Comparison of ENCODE assay signal across 8 cellular contexts in the genomic region with DNA sequence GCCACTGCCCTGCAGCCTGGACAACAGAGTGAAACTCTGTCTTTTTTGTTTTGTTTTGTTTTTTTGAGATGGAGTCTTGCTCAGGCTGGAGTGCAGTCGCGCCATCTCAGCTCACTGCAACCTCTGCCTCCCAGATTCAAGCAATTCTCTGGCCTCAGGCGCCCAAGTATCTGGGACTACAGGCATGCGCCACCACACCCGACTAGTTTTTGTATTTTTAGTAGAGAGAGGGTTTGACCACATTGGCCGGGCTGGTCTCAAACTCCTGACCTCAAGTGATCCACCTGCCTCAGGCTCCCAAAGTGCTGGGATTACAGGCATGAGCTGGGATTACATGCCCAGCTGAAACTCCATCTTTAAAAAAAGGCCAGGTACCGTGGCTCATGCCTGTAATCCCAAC. TPM values are rescaled to one million over a fixed set of nuclear protein-coding genes. Genes with fewer than 3 reads are reported as not detected.
DNase-seq lines count a peak whose midpoint lies in the region; ATAC-seq, FAIRE-seq and TF ChIP-seq lines count a peak whose summit lies in the region.
"Not testable (repeated sequence)": the region's sequence is repeated elsewhere in the genome, so short reads cannot be mapped to it uniquely, and the experiment has no call there.

No MANE protein-coding gene starts in this region.

- BruUV-seq in GM12878 (replicated peaks; lab: Mats Ljungman, UMichigan), result not testable (repeated sequence)

- H3K79me2 ChIP-seq in MM.1S (ENCODE audit: low read length) (peaks cover 95% of the 10 kb centered on the region), SU-DHL-6 (ENCODE audit: insufficient read depth, low read length) (peaks cover 54% of the 10 kb centered on the region), GM12878 (ENCODE audit: control insufficient read depth, insufficient read depth, low read length) (peaks cover 74% of the 10 kb centered on the region)

- H2AFZ ChIP-seq in MM.1S (ENCODE audit: low read length); SU-DHL-6 (ENCODE audit: low read depth, low read length, severe bottlenecking); GM12878 (ENCODE audit: control insufficient read depth, low read depth, low read length): not testable (repeated sequence)

- FAIRE-seq in GM12878 (lab: Jason Lieb, UNC), result not testable (repeated sequence)

- in situ Hi-C loops in GM12878 (cut with MboI), result not testable (repeated sequence)

- DNase-seq in CD4-positive, alpha-beta memory T cell; activated CD4-positive, alpha-beta T cell treated with anti-CD3 and anti-CD28 coated beads, Interleukin-2, amount 10 ng/mL, durations not matched to agents 7 days and 5 days; GM12878 (ENCODE audit: low read depth, low spot score): not testable (repeated sequence)
- DNase-seq in GM12865 (ENCODE audit: low read depth), result peak; percentile 53
- DNase-seq in MM.1S, result peak; percentile 43
- DNase-seq in activated T-cell treated with anti-CD3 and anti-CD28 coated beads, Interleukin-2, amount 50 U/mL, for 1 hour, result peak; percentile 11

- TF ChIP-seq POLR2A in GM12878 (IDR thresholded peaks at IDR 0.05; ENCODE audit: low read depth, low read length), result not testable (repeated sequence)

- H3K4me3 ChIP-seq in BLaER1; CD4-positive, alpha-beta memory T cell (ENCODE audit: low read length in 2 of 2); SU-DHL-6 (ENCODE audit: insufficient read depth, low read length, poor library complexity, severe bottlenecking): not testable (repeated sequence)
- peak overlapping the region; percentile 65 for H3K4me3 ChIP-seq in GM12865 (ENCODE audit: low read depth, low read length)
- peak overlapping the region; percentile 94 for H3K4me3 ChIP-seq in MM.1S (ENCODE audit: low read length)
- peak overlapping the region; percentile 90 for H3K4me3 ChIP-seq in GM12878

- peak overlapping the region; percentile 91 for H3K4me2 ChIP-seq in BLaER1
- peak overlapping the region; percentile 77 for H3K4me2 ChIP-seq in MM.1S (ENCODE audit: low read depth, low read length)
- H3K4me2 ChIP-seq in SU-DHL-6 (ENCODE audit: low read depth, low read length, poor library complexity, severe bottlenecking), result peak overlapping the region; percentile 74
- peak overlapping the region; percentile 84 for H3K4me2 ChIP-seq in GM12878 (ENCODE audit: control insufficient read depth, insufficient read depth)

- H3K9me2 ChIP-seq in MM.1S (replicated peaks; ENCODE audit: insufficient read depth, low read length); SU-DHL-6 (replicated peaks; ENCODE audit: insufficient read depth, low read length): not testable (repeated sequence)

- not testable (repeated sequence) for H3K9me3 Mint-ChIP-seq in CD4-positive, alpha-beta memory T cell; activated CD4-positive, alpha-beta T cell treated with anti-CD3 and anti-CD28 coated beads, Interleukin-2, amount 10 ng/mL, durations not matched to agents 7 days and 5 days

- not testable (repeated sequence) for H3K36me3 ChIP-seq in BLaER1; SU-DHL-6 (ENCODE audit: low read length)
- H3K36me3 ChIP-seq in CD4-positive, alpha-beta memory T cell (ENCODE audit: insufficient read depth, low read length), result peaks cover 10% of the 10 kb centered on the region
- peaks cover 33% of the 10 kb centered on the region for H3K36me3 ChIP-seq in MM.1S (replicated peaks; ENCODE audit: insufficient read depth, low read length)
- H3K36me3 ChIP-seq in GM12878 (ENCODE audit: control insufficient read depth in 2 of 2, insufficient read depth in 2 of 2, low read length in 1 of 2), result peaks cover 7 to 16% of the 10 kb centered on the region in 2 experiments

- H3K36me3 Mint-ChIP-seq in CD4-positive, alpha-beta memory T cell, result peaks cover 26 to 50% of the 10 kb centered on the region in 2 donors
- H3K36me3 Mint-ChIP-seq in activated CD4-positive, alpha-beta T cell treated with anti-CD3 and anti-CD28 coated beads, Interleukin-2, amount 10 ng/mL, durations not matched to agents 7 days and 5 days (ENCODE audit: low read depth), result peaks cover 75% of the 10 kb centered on the region

- H3K27ac ChIP-seq in BLaER1; CD4-positive, alpha-beta memory T cell (ENCODE audit: low read depth, low read length): not testable (repeated sequence)
- H3K27ac ChIP-seq in MM.1S (ENCODE audit: low read length) (peak overlapping the region; percentile 99), SU-DHL-6 (ENCODE audit: low read depth, low read length) (peak overlapping the region; percentile 96), GM12878 (ENCODE audit: control insufficient read depth, insufficient read depth) (peak overlapping the region; percentile 69)

- H3K9ac ChIP-seq in BLaER1, result peak overlapping the region; percentile 23; the same call in 1 of the 2 replicates
- peak overlapping the region; percentile 99 for H3K9ac ChIP-seq in MM.1S (ENCODE audit: low read length)
- H3K9ac ChIP-seq in SU-DHL-6 (ENCODE audit: low read length), result peak overlapping the region; percentile 49; the same call in 1 of the 2 replicates
- not testable (repeated sequence) for H3K9ac ChIP-seq in GM12878 (ENCODE audit: control insufficient read depth, insufficient read depth, low read length)

- H3F3A ChIP-seq in MM.1S (ENCODE audit: insufficient read depth, low read length) (peaks cover 93% of the 10 kb centered on the region), SU-DHL-6 (ENCODE audit: insufficient read depth) (peaks cover 63% of the 10 kb centered on the region)

- peak overlapping the region in 1 of 8 donors; percentile 22 for H3K4me3 Mint-ChIP-seq in CD4-positive, alpha-beta memory T cell
- not testable (repeated sequence) for H3K4me3 Mint-ChIP-seq in activated CD4-positive, alpha-beta T cell treated with anti-CD3 and anti-CD28 coated beads, Interleukin-2, amount 10 ng/mL, durations not matched to agents 7 days and 5 days

- not testable (repeated sequence) for TF ChIP-seq RAD21 in GM12878 (IDR thresholded peaks at IDR 0.05; ENCODE audit: insufficient read depth, low read depth, low read length)

- peak overlapping the region in 4 of 7 donors; percentile 19 to 76 (median 37) for H3K27ac Mint-ChIP-seq in CD4-positive, alpha-beta memory T cell
- H3K27ac Mint-ChIP-seq in activated CD4-positive, alpha-beta T cell treated with anti-CD3 and anti-CD28 coated beads, Interleukin-2, amount 10 ng/mL, durations not matched to agents 7 days and 5 days, result peak overlapping the region; percentile 67

- peaks cover 49 to 88% (median 72%) of the 10 kb centered on the region in 4 donors for H3K4me1 Mint-ChIP-seq in CD4-positive, alpha-beta memory T cell
- H3K4me1 Mint-ChIP-seq in activated CD4-positive, alpha-beta T cell treated with anti-CD3 and anti-CD28 coated beads, Interleukin-2, amount 10 ng/mL, durations not matched to agents 7 days and 5 days, result peaks cover 77% of the 10 kb centered on the region

- SMC1A ChIA-PET in GM12878 (lab: Charles Lee; ENCODE audit: uncharacterized antibody, unreplicated experiment), result interaction anchor here (1.0 to 6.0 kb wide), 12 partner anchors 7 to 123 kb away, joined by 3 to 29 read pairs (median 4); a partner anchor contains a TSS

- H4K20me1 ChIP-seq in BLaER1; MM.1S (ENCODE audit: insufficient read depth, low read length); SU-DHL-6 (ENCODE audit: low read depth, low read length); GM12878 (ENCODE audit: control insufficient read depth, insufficient read depth): not testable (repeated sequence)

- TF ChIP-seq EP300 in GM12878 (IDR thresholded peaks at IDR 0.05; ENCODE audit: borderline replicate concordance in 1 of 2, control insufficient read depth in 1 of 2, low read depth in 2 of 2, low read length in 2 of 2), result not testable (repeated sequence)

- POLR2A ChIA-PET in CD4-positive, alpha-beta memory T cell (lab: Charles Lee; ENCODE audit: partially characterized antibody), result interaction anchor here (1.2 to 27.7 kb wide), 6 partner anchors 8 to 66 kb away, joined by 3 to 463 read pairs (median 24); a partner anchor contains a TSS
- POLR2A ChIA-PET in activated CD4-positive, alpha-beta T cell treated with anti-CD3 and anti-CD28 coated beads, Interleukin-2, amount 10 ng/mL, durations not matched to agents 7 days and 5 days (lab: Charles Lee), result interaction anchor here (0.8 kb wide), 1 partner anchor 21 kb away, joined by 5 read pairs; a partner anchor contains a TSS
- POLR2A ChIA-PET in GM12878 (lab: Charles Lee), result interaction anchor here (0.6 to 5.1 kb wide), 9 partner anchors 7 to 117 kb away, joined by 3 to 47 read pairs (median 4); a partner anchor contains a TSS

- not testable (repeated sequence) for ATAC-seq in GM12878

- not testable (repeated sequence) for H3K9me3 ChIP-seq in BLaER1; CD4-positive, alpha-beta memory T cell (ENCODE audit: control insufficient read depth in 1 of 2, low read length in 2 of 2); MM.1S (replicated peaks; ENCODE audit: insufficient read depth, low read length); SU-DHL-6 (ENCODE audit: insufficient read depth, low read length); GM12878 (replicated peaks; ENCODE audit: control insufficient read depth, insufficient read depth, low read length)

- not testable (repeated sequence) for TF ChIP-seq CTCF in GM12865 (IDR thresholded peaks at IDR 0.05; ENCODE audit: insufficient read depth, low read depth, low read length, missing control alignments); MM.1S (IDR thresholded peaks at IDR 0.05; ENCODE audit: low read length); SU-DHL-6 (IDR thresholded peaks at IDR 0.05; ENCODE audit: insufficient read depth, low read length, poor library complexity, severe bottlenecking); GM12878 (IDR thresholded peaks at IDR 0.05 in 2 of 3, conservative IDR thresholded peaks at IDR 0.05 in 1 of 3; ENCODE audit: control insufficient read depth in 2 of 3, extremely low read depth in 1 of 3, insufficient read depth in 1 of 3, low read depth in 3 of 3, low read length in 3 of 3)

- H3K27me3 ChIP-seq in BLaER1; CD4-positive, alpha-beta memory T cell (ENCODE audit: insufficient read depth, low read length); MM.1S (replicated peaks; ENCODE audit: insufficient read depth, low read length); SU-DHL-6 (ENCODE audit: low read length); GM12878 (replicated peaks in 1 of 2; ENCODE audit: control insufficient read depth in 2 of 2, insufficient read depth in 2 of 2, low read length in 1 of 2): not testable (repeated sequence)

- CTCF ChIA-PET in CD4-positive, alpha-beta memory T cell (lab: Charles Lee; ENCODE audit: partially characterized antibody), result interaction anchor here (0.8 to 1.5 kb wide), 7 partner anchors 10 to 119 kb away, joined by 3 to 5 read pairs (median 3); a partner anchor contains a TSS
- CTCF ChIA-PET in activated CD4-positive, alpha-beta T cell treated with anti-CD3 and anti-CD28 coated beads, Interleukin-2, amount 10 ng/mL, durations not matched to agents 7 days and 5 days (lab: Charles Lee), result interaction anchor here (1.2 to 5.0 kb wide), 3 partner anchors 11 to 17 kb away, joined by 3 to 27 read pairs (median 4); no protein-coding TSS in a partner anchor
- CTCF ChIA-PET in GM12878 (lab: Yijun Ruan, JAX), result interaction anchor here (1.0 to 7.7 kb wide), 12 partner anchors 8 to 137 kb away, joined by 3 to 78 read pairs (median 4); a partner anchor contains a TSS

- RAD21 ChIA-PET in GM12878 (lab: Charles Lee; ENCODE audit: unreplicated experiment), result interaction anchor here (0.8 to 4.8 kb wide), 9 partner anchors 9 to 66 kb away, joined by 3 to 23 read pairs (median 5); a partner anchor contains a TSS

- intact Hi-C loops in CD4-positive, alpha-beta memory T cell (cut with micrococcal nuclease); GM12878 (cut with micrococcal nuclease; ENCODE audit: unreplicated experiment): not testable (repeated sequence)

- H3K4me1 ChIP-seq in BLaER1 (peaks cover 82% of the 10 kb centered on the region), MM.1S (ENCODE audit: low read length) (peaks cover 13% of the 10 kb centered on the region), GM12878 (ENCODE audit: control insufficient read depth, insufficient read depth, low read length) (peaks cover 47% of the 10 kb centered on the region)
- peaks cover 99% of the 10 kb centered on the region for H3K4me1 ChIP-seq in CD4-positive, alpha-beta memory T cell (ENCODE audit: insufficient read depth, low read length)

- not testable (repeated sequence) for H3K27me3 Mint-ChIP-seq in CD4-positive, alpha-beta memory T cell; activated CD4-positive, alpha-beta T cell treated with anti-CD3 and anti-CD28 coated beads, Interleukin-2, amount 10 ng/mL, durations not matched to agents 7 days and 5 days

- WGBS in GM12878 (ENCODE audit: insufficient coverage, insufficient replicate concordance, low lambda C conversion rate, missing lambda C conversion rate), result 14% methylated on average over 7 of the region's 7 CpGs

RNA-seq across cellular contexts. Expression of a gene that starts 4.7 kb away (rescaled TPM):
- total RNA-seq in CD4-positive, alpha-beta memory T cell, result 100 to 1,000 TPM; 382 to 397 TPM
- 100 to 1,000 TPM; 271 to 374 TPM for polyA plus RNA-seq in CD4-positive, alpha-beta memory T cell
- 100 to 1,000 TPM; 621 to 702 TPM for total RNA-seq in activated CD4-positive, alpha-beta T cell treated with anti-CD3 and anti-CD28 coated beads, Interleukin-2, amount 10 ng/mL, durations not matched to agents 7 days and 5 days
- total RNA-seq in GM12878 (2013; cell fraction: nucleolus; rRNA removed), result 215 and 221 TPM in 2 replicates
- total RNA-seq in GM12878 (2014; rRNA removed), result 366 and 425 TPM in 2 replicates
- 158 and 166 TPM in 2 replicates for total RNA-seq in GM12878 (2014; rRNA removed; fragmentation: Illumina TruSeq; extraction: Trizol)
- 459 and 487 TPM in 2 replicates for total RNA-seq in GM12878 (2021)
- polyA plus RNA-seq in GM12878 (2011; ENCODE audit: low read depth), result 81.6 TPM
- polyA plus RNA-seq in GM12878 (2011; rRNA removed), result 130 and 234 TPM in 2 replicates
- polyA plus RNA-seq in GM12878 (2011; cell fraction: cytosol; rRNA removed), result 334 and 445 TPM in 2 replicates
- 940 and 958 TPM in 2 replicates for polyA plus RNA-seq in GM12878 (2011; cell fraction: nucleus; rRNA removed)
- polyA plus RNA-seq in GM12878 (2012), result 135 and 178 TPM in 2 replicates
- polyA plus RNA-seq in GM12878 (2014; fragmentation: Illumina TruSeq; extraction: Trizol), result 95.4 and 174 TPM in 2 replicates
- 10 to 100 TPM; 54.5 to 99.5 TPM for polyA plus RNA-seq in GM12878 (2014; fragmentation: Nextera tagmentation; extraction: Ambion mirVana)
- 282 and 333 TPM in 2 replicates for polyA plus RNA-seq in GM12878 (2014; rRNA removed)
- polyA plus RNA-seq in GM12878 (2016; fragmentation: Nextera tagmentation; extraction: Ambion mirVana), result 100 to 1,000 TPM; 269 to 332 TPM
- 281 and 434 TPM in 2 replicates for polyA minus RNA-seq in GM12878 (2011; rRNA and poly(A)+ RNA removed)
- 164 and 179 TPM in 2 replicates for polyA minus RNA-seq in GM12878 (2011; cell fraction: cytosol; rRNA and poly(A)+ RNA removed)
- polyA minus RNA-seq in GM12878 (2011; cell fraction: nucleus; rRNA and poly(A)+ RNA removed), result 164 and 235 TPM in 2 replicates

RNA-seq across cellular contexts. Expression of a gene that starts 21.6 kb away (rescaled TPM):
- 10 to 100 TPM; 62.5 to 64.2 TPM for total RNA-seq in CD4-positive, alpha-beta memory T cell
- polyA plus RNA-seq in CD4-positive, alpha-beta memory T cell, result 1 to 10 TPM; 1.1 to 2.9 TPM
- total RNA-seq in activated CD4-positive, alpha-beta T cell treated with anti-CD3 and anti-CD28 coated beads, Interleukin-2, amount 10 ng/mL, durations not matched to agents 7 days and 5 days, result 10 to 100 TPM; 33.3 to 34.7 TPM
- 35.3 and 40.5 TPM in 2 replicates for total RNA-seq in GM12878 (2013; cell fraction: nucleolus; rRNA removed)
- total RNA-seq in GM12878 (2014; rRNA removed) (7.0 and 12.5 TPM in 2 replicates), GM12878 (2014; rRNA removed; fragmentation: Illumina TruSeq; extraction: Trizol) (5.4 and 6.7 TPM in 2 replicates), GM12878 (2021) (6.1 and 9.3 TPM in 2 replicates)
- 9.2 TPM for polyA plus RNA-seq in GM12878 (2011; ENCODE audit: low read depth)
- polyA plus RNA-seq in GM12878 (2011; rRNA removed) (14.4 and 19.1 TPM in 2 replicates), GM12878 (2014; fragmentation: Illumina TruSeq; extraction: Trizol) (12.3 and 12.7 TPM in 2 replicates), GM12878 (2014; fragmentation: Nextera tagmentation; extraction: Ambion mirVana) (1 to 10 TPM; 1.2 to 2.0 TPM), GM12878 (2014; rRNA removed) (20.0 and 20.4 TPM in 2 replicates), GM12878 (2016; fragmentation: Nextera tagmentation; extraction: Ambion mirVana) (1 to 10 TPM; 1.1 to 2.4 TPM)
- 14.6 and 22.7 TPM in 2 replicates for polyA plus RNA-seq in GM12878 (2011; cell fraction: cytosol; rRNA removed)
- polyA plus RNA-seq in GM12878 (2011; cell fraction: nucleus; rRNA removed), result 73.6 and 82.3 TPM in 2 replicates
- polyA plus RNA-seq in GM12878 (2012), result 13.3 and 15.1 TPM in 2 replicates
- polyA minus RNA-seq in GM12878 (2011; rRNA and poly(A)+ RNA removed), result 13.1 and 15.2 TPM in 2 replicates
- 4.9 and 6.8 TPM in 2 replicates for polyA minus RNA-seq in GM12878 (2011; cell fraction: cytosol; rRNA and poly(A)+ RNA removed)
- polyA minus RNA-seq in GM12878 (2011; cell fraction: nucleus; rRNA and poly(A)+ RNA removed), result 11.6 and 18.4 TPM in 2 replicates

RNA-seq across cellular contexts. Expression of a gene that starts 21.8 kb away (rescaled TPM):
- 100 to 1,000 TPM; 109 to 113 TPM for total RNA-seq in CD4-positive, alpha-beta memory T cell
- 1 to 10 TPM in 1 of 2 donors, under 1 TPM in 1; 0.90 to 3.5 TPM for polyA plus RNA-seq in CD4-positive, alpha-beta memory T cell
- total RNA-seq in activated CD4-positive, alpha-beta T cell treated with anti-CD3 and anti-CD28 coated beads, Interleukin-2, amount 10 ng/mL, durations not matched to agents 7 days and 5 days, result 10 to 100 TPM; 38.9 to 44.1 TPM
- 112 and 115 TPM in 2 replicates for total RNA-seq in GM12878 (2013; cell fraction: nucleolus; rRNA removed)
- total RNA-seq in GM12878 (2014; rRNA removed) (11.6 and 12.6 TPM in 2 replicates), GM12878 (2014; rRNA removed; fragmentation: Illumina TruSeq; extraction: Trizol) (9.9 and 11.8 TPM in 2 replicates), GM12878 (2021) (29.0 and 33.6 TPM in 2 replicates)
- 10.5 TPM for polyA plus RNA-seq in GM12878 (2011; ENCODE audit: low read depth)
- polyA plus RNA-seq in GM12878 (2011; rRNA removed) (29.5 and 30.9 TPM in 2 replicates), GM12878 (2014; fragmentation: Illumina TruSeq; extraction: Trizol) (14.2 and 21.6 TPM in 2 replicates), GM12878 (2014; fragmentation: Nextera tagmentation; extraction: Ambion mirVana) (1 to 10 TPM; 1.4 to 1.8 TPM), GM12878 (2014; rRNA removed) (12.9 and 19.1 TPM in 2 replicates), GM12878 (2016; fragmentation: Nextera tagmentation; extraction: Ambion mirVana) (1 to 10 TPM; 4.1 to 5.6 TPM)
- polyA plus RNA-seq in GM12878 (2011; cell fraction: cytosol; rRNA removed), result 17.7 and 18.8 TPM in 2 replicates
- polyA plus RNA-seq in GM12878 (2011; cell fraction: nucleus; rRNA removed), result 63.5 and 111 TPM in 2 replicates
- 14.3 and 14.7 TPM in 2 replicates for polyA plus RNA-seq in GM12878 (2012)
- 29.5 and 32.2 TPM in 2 replicates for polyA minus RNA-seq in GM12878 (2011; rRNA and poly(A)+ RNA removed)
- polyA minus RNA-seq in GM12878 (2011; cell fraction: cytosol; rRNA and poly(A)+ RNA removed), result 7.1 and 7.5 TPM in 2 replicates
- 57.9 and 58.6 TPM in 2 replicates for polyA minus RNA-seq in GM12878 (2011; cell fraction: nucleus; rRNA and poly(A)+ RNA removed)

RNA-seq across cellular contexts. Expression of a gene that starts 29.7 kb away (rescaled TPM):
- 10 to 100 TPM; 84.7 to 86.0 TPM for total RNA-seq in CD4-positive, alpha-beta memory T cell
- 10 to 100 TPM; 13.2 to 25.1 TPM for polyA plus RNA-seq in CD4-positive, alpha-beta memory T cell
- 10 to 100 TPM; 58.3 to 59.7 TPM for total RNA-seq in activated CD4-positive, alpha-beta T cell treated with anti-CD3 and anti-CD28 coated beads, Interleukin-2, amount 10 ng/mL, durations not matched to agents 7 days and 5 days
- 12.2 and 13.4 TPM in 2 replicates for total RNA-seq in GM12878 (2013; cell fraction: nucleolus; rRNA removed)
- total RNA-seq in GM12878 (2014; rRNA removed) (3.4 and 4.0 TPM in 2 replicates), GM12878 (2014; rRNA removed; fragmentation: Illumina TruSeq; extraction: Trizol) (3.0 and 3.9 TPM in 2 replicates), GM12878 (2021) (7.3 and 8.7 TPM in 2 replicates)
- polyA plus RNA-seq in GM12878 (2011; ENCODE audit: low read depth), result 0.72 TPM
- polyA plus RNA-seq in GM12878 (2011; rRNA removed) (4.5 and 8.1 TPM in 2 replicates), GM12878 (2014; fragmentation: Illumina TruSeq; extraction: Trizol) (2.6 and 4.2 TPM in 2 replicates), GM12878 (2014; fragmentation: Nextera tagmentation; extraction: Ambion mirVana) (under 1 TPM; 0.27 to 0.60 TPM), GM12878 (2014; rRNA removed) (7.2 and 8.0 TPM in 2 replicates), GM12878 (2016; fragmentation: Nextera tagmentation; extraction: Ambion mirVana) (1 to 10 TPM; 3.8 to 6.0 TPM)
- 9.2 and 13.2 TPM in 2 replicates for polyA plus RNA-seq in GM12878 (2011; cell fraction: cytosol; rRNA removed)
- 34.2 and 38.3 TPM in 2 replicates for polyA plus RNA-seq in GM12878 (2011; cell fraction: nucleus; rRNA removed)
- 2.5 and 2.9 TPM in 2 replicates for polyA plus RNA-seq in GM12878 (2012)
- 12.3 and 13.9 TPM in 2 replicates for polyA minus RNA-seq in GM12878 (2011; rRNA and poly(A)+ RNA removed)
- polyA minus RNA-seq in GM12878 (2011; cell fraction: cytosol; rRNA and poly(A)+ RNA removed), result 7.5 and 8.3 TPM in 2 replicates
- 9.1 and 18.5 TPM in 2 replicates for polyA minus RNA-seq in GM12878 (2011; cell fraction: nucleus; rRNA and poly(A)+ RNA removed)
